8 cellular contexts compared by ENCODE assay signal in genomic region chr3:133927543-133928066, GRCh38. TPM values are rescaled to one million over a fixed set of nuclear protein-coding genes. Genes with fewer than 3 reads are reported as not detected.
DNase-seq lines count a peak whose midpoint lies in the region; ATAC-seq and TF ChIP-seq lines count a peak whose summit lies in the region.

No MANE protein-coding gene starts in this region.

- TF ChIP-seq POLR2A in vagina (IDR thresholded peaks at IDR 0.05) = no peak

- no peaks in the 10 kb centered on the region for H3K9me3 ChIP-seq in vagina

- DNase-seq in NCI-H748 (lab: John Stamatoyannopoulos, UW; ENCODE audit: unreplicated experiment) = peak; percentile 51
- DNase-seq in NCI-H748 treated with DMSO at 0.1 percent for 48 hours (lab: John Stamatoyannopoulos, UW) = no peak
- peak; percentile 24 for DNase-seq in SK-N-DZ (ENCODE audit: low spot score)
- DNase-seq in left ventricle myocardium superior = peak; percentile 85
- peak; percentile 78 for DNase-seq in retina
- DNase-seq in vagina (ENCODE audit: extremely low spot score in 2 of 2) = peak; percentile 84

- H3K36me3 Mint-ChIP-seq in activated naive CD4-positive, alpha-beta T cell treated with anti-CD3 and anti-CD28 coated beads, Interleukin-2, amount 50 U/mL, for 24 hours = no peaks in the 10 kb centered on the region

- H3K4me3 Mint-ChIP-seq in activated naive CD4-positive, alpha-beta T cell treated with anti-CD3 and anti-CD28 coated beads, Interleukin-2, amount 50 U/mL, for 24 hours = peak overlapping the region; percentile 74

- peak; percentile 43 to 81 (median 47) for TF ChIP-seq CTCF in vagina (IDR thresholded peaks at IDR 0.05)

- intact Hi-C loops in left ventricle myocardium superior (cut with micrococcal nuclease) = loop anchor here (5.0 kb wide), 1 partner anchor 110 kb away; no protein-coding TSS in a partner anchor
- intact Hi-C loops in vagina (cut with DNase I) = loop anchor here (10.0 kb wide), 1 partner anchor 103 kb away; no protein-coding TSS in a partner anchor

- peak overlapping the region; percentile 51 to 62 for H3K4me3 ChIP-seq in vagina

- peak; percentile 58 for ATAC-seq in HG03066 (IDR thresholded peaks at IDR 0.05; ENCODE audit: low read depth, unreplicated experiment)
- ATAC-seq in left ventricle myocardium superior = peak; percentile 93

- H3K27ac ChIP-seq in vagina = peak overlapping the region; percentile 43

- peaks cover 10% of the 10 kb centered on the region for H3K4me1 ChIP-seq in vagina

- peaks cover 8% of the 10 kb centered on the region for H3K27me3 Mint-ChIP-seq in activated naive CD4-positive, alpha-beta T cell treated with anti-CD3 and anti-CD28 coated beads, Interleukin-2, amount 50 U/mL, for 24 hours

- no peaks in the 10 kb centered on the region for H3K9me3 Mint-ChIP-seq in activated naive CD4-positive, alpha-beta T cell treated with anti-CD3 and anti-CD28 coated beads, Interleukin-2, amount 50 U/mL, for 24 hours

- no peaks in the 10 kb centered on the region for H3K27me3 ChIP-seq in vagina

- H3K36me3 ChIP-seq in vagina = no peaks in the 10 kb centered on the region

- peak overlapping the region; percentile 43 for H3K27ac Mint-ChIP-seq in activated naive CD4-positive, alpha-beta T cell treated with anti-CD3 and anti-CD28 coated beads, Interleukin-2, amount 50 U/mL, for 24 hours

- peaks cover 5% of the 10 kb centered on the region for H3K4me1 Mint-ChIP-seq in activated naive CD4-positive, alpha-beta T cell treated with anti-CD3 and anti-CD28 coated beads, Interleukin-2, amount 50 U/mL, for 24 hours

RNA-seq across cellular contexts. Expression of gene RAB6B, which starts 31.9 kb away (rescaled TPM):
- polyA plus RNA-seq in SK-N-DZ (2014; cell fraction: cytosol; rRNA removed) = 11.6 and 13.3 TPM in 2 replicates
- polyA plus RNA-seq in SK-N-DZ (2014; cell fraction: nucleus; rRNA removed) = 18.2 and 19.8 TPM in 2 replicates
- 51.6 TPM for total RNA-seq in left ventricle myocardium superior
- total RNA-seq in vagina = 3.7 TPM

Comparison
In these comparisons a context has a peak if more than half of its experiments do, and no peak if none do; other contexts are left out.
1. RNA of gene RAB6B, which starts 31.9 kb away (total RNA-seq): 51.6 TPM in left ventricle myocardium superior (single experiment); 3.7 TPM in vagina (single experiment); every median in the first group is over 10 times any median in the second.